ENCODE assay signal across 9 cellular contexts in genomic region chr1:214440219-214440965, GRCh38.
DNase-seq lines count a peak whose midpoint lies in the region; ATAC-seq and TF ChIP-seq lines count a peak whose summit lies in the region.
"Had no signal": no experiment of that assay in that cellular context is flagged by ENCODE, and none has a peak within 500 bp of the region (broad histone marks: within the 10 kb centered on the region; RNA-seq: fewer than 3 reads in every experiment).

No MANE protein-coding gene starts in this region.

- ATAC-seq in natural killer cell, result no peak
- no peak for ATAC-seq in HG03135 (IDR thresholded peaks at IDR 0.05; ENCODE audit: unreplicated experiment)

- H3K9ac ChIP-seq in KMS-11, result no peak overlapping the region

- DNase-seq in COLO829 (ENCODE audit: low spot score) (peak; percentile 65), brain microvascular endothelial cell (no peak), natural killer cell (no peak), NCI-H2081 (lab: John Stamatoyannopoulos, UW) (no peak), H7 (no peak)
- DNase-seq in stimulated activated CD4-positive, alpha-beta T cell treated with anti-CD3 and anti-CD28 coated beads, Interleukin-4, amount 100 ng/mL, for 1 hour, result no peak
- DNase-seq: T-helper 9 cell had no signal

- H3K4me3 Mint-ChIP-seq in natural killer cell, result peak overlapping the region; percentile 69

- H3K4me2 ChIP-seq in KMS-11, result peak overlapping the region; percentile 54; the same call in 1 of the 2 replicates

- in situ Hi-C loops in brain microvascular endothelial cell (cut with HindIII; ENCODE audit: low pct_ligation_motif_present, low sequenced_read_pairs), result no loop called here

- no peak overlapping the region for H2AFZ ChIP-seq in KMS-11 (ENCODE audit: low read depth)

- no peaks in the 10 kb centered on the region for H3K9me3 Mint-ChIP-seq in natural killer cell

- H3K36me3 ChIP-seq in KMS-11 (ENCODE audit: insufficient read depth), result no peaks in the 10 kb centered on the region
- H3K36me3 ChIP-seq in brain microvascular endothelial cell (replicated peaks), result no peaks in the 10 kb centered on the region
- H3K36me3 ChIP-seq in H7 (replicated peaks; ENCODE audit: control insufficient read depth, insufficient read depth, low read length), result no peaks in the 10 kb centered on the region

- H3K27ac Mint-ChIP-seq in natural killer cell, result peak overlapping the region; percentile 32 to 56

- no peaks in the 10 kb centered on the region for H4K20me1 ChIP-seq in KMS-11 (ENCODE audit: insufficient read depth)

- H3K27me3 Mint-ChIP-seq in natural killer cell (ENCODE audit: low read depth in 2 of 2), result peaks cover 0 to 8% of the 10 kb centered on the region in 2 donors

- H3K27ac ChIP-seq in KMS-11 (no peak overlapping the region), brain microvascular endothelial cell (peak overlapping the region; percentile 76)

- intact Hi-C loops in natural killer cell (cut with micrococcal nuclease), result loop anchor here (10.0 kb wide), 1 partner anchor 106 kb away; no protein-coding TSS in a partner anchor

- H3K4me1 ChIP-seq in KMS-11 (ENCODE audit: low read depth, poor library complexity, severe bottlenecking), result peaks cover 24% of the 10 kb centered on the region

- no peaks in the 10 kb centered on the region for H3K36me3 Mint-ChIP-seq in natural killer cell

- H3K27me3 ChIP-seq in KMS-11 (ENCODE audit: insufficient read depth, low read depth) (no peaks in the 10 kb centered on the region), brain microvascular endothelial cell (replicated peaks) (no peaks in the 10 kb centered on the region), H7 (ENCODE audit: control insufficient read depth, insufficient read depth, low read length) (no peaks in the 10 kb centered on the region)

- no peaks in the 10 kb centered on the region for H3K79me2 ChIP-seq in KMS-11 (ENCODE audit: insufficient read depth, low read depth)

- peaks cover 28 to 36% of the 10 kb centered on the region in 2 donors for H3K4me1 Mint-ChIP-seq in natural killer cell

- H3K4me3 ChIP-seq in KMS-11 (IDR thresholded peaks at IDR 0.05; ENCODE audit: insufficient read depth, low read depth, low read length) (no peak overlapping the region), brain microvascular endothelial cell (ENCODE audit: low read depth, low read length) (no peak overlapping the region), H7 (ENCODE audit: insufficient read depth, low read depth, low read length) (no peak overlapping the region)

- TF ChIP-seq CTCF in KMS-11 (conservative IDR thresholded peaks at IDR 0.05; ENCODE audit: low read depth, low read length) (no peak), brain microvascular endothelial cell (IDR thresholded peaks at IDR 0.05; ENCODE audit: low read depth, low read length, missing control alignments) (no peak), natural killer cell (IDR thresholded peaks at IDR 0.05) (no peak)
